In genomic region chr5:172834570-172835245, GRCh38 we compare ENCODE assay signal across 8 cellular contexts. TPM values are rescaled to one million over a fixed set of nuclear protein-coding genes. Genes with fewer than 3 reads are reported as not detected.
DNase-seq lines count a peak whose midpoint lies in the region; ATAC-seq and TF ChIP-seq lines count a peak whose summit lies in the region.

No MANE protein-coding gene starts in this region.

- peaks cover 45% of the 10 kb centered on the region for H3K4me1 Mint-ChIP-seq in CD4-positive, alpha-beta T cell (ENCODE audit: low read depth)
- peaks cover 37% of the 10 kb centered on the region for H3K4me1 Mint-ChIP-seq in activated naive CD8-positive, alpha-beta T cell (ENCODE audit: low read depth)

- no peaks in the 10 kb centered on the region for H3K27me3 Mint-ChIP-seq in CD4-positive, alpha-beta T cell
- H3K27me3 Mint-ChIP-seq in activated naive CD8-positive, alpha-beta T cell, result no peaks in the 10 kb centered on the region

- TF ChIP-seq CTCF in CD4-positive, alpha-beta T cell (IDR thresholded peaks at IDR 0.05), result no peak
- peak in 1 of 9 donors; percentile 5 for TF ChIP-seq CTCF in heart right ventricle (IDR thresholded peaks at IDR 0.05)

- POLR2A ChIA-PET in CD4-positive, alpha-beta T cell (lab: Charles Lee), result interaction anchor here (0.7 to 10.5 kb wide), 3 partner anchors 15 to 70 kb away, joined by 3 to 110 read pairs (median 13); partner anchors contain the start of gene DUSP1

- H3K9me3 ChIP-seq in CD4-positive, alpha-beta T cell (ENCODE audit: control insufficient read depth, low read length), result no peaks in the 10 kb centered on the region
- no peaks in the 10 kb centered on the region for H3K9me3 ChIP-seq in heart right ventricle

- H3K36me3 Mint-ChIP-seq in CD4-positive, alpha-beta T cell (ENCODE audit: low read depth), result peaks cover 5% of the 10 kb centered on the region
- no peaks in the 10 kb centered on the region for H3K36me3 Mint-ChIP-seq in activated naive CD8-positive, alpha-beta T cell

- DNase-seq in CD4-positive, alpha-beta T cell, result no peak
- DNase-seq in heart right ventricle (no peak), retina (peak; percentile 59), NCI-H345 (lab: John Stamatoyannopoulos, UW) (no peak), NCI-H2081 treated with DMSO at 0.1 percent for 48 hours (lab: John Stamatoyannopoulos, UW) (no peak)
- no peak for DNase-seq in activated CD4-positive, CD25-positive, alpha-beta regulatory T cell treated with anti-CD3 and anti-CD28 coated beads, Interleukin-2, amount 50 U/mL, for 72 hours

- peak overlapping the region; percentile 88 for H3K27ac Mint-ChIP-seq in CD4-positive, alpha-beta T cell
- peak overlapping the region; percentile 28 for H3K27ac Mint-ChIP-seq in activated naive CD8-positive, alpha-beta T cell

- ATAC-seq in CD4-positive, alpha-beta T cell (ENCODE audit: poor library complexity), result no peak
- ATAC-seq in HG03095 (IDR thresholded peaks at IDR 0.05; ENCODE audit: unreplicated experiment) (peak; percentile 12), heart right ventricle (peak; percentile 4 to 47 (median 20))

- peak overlapping the region; percentile 78 for H3K27ac ChIP-seq in CD4-positive, alpha-beta T cell (ENCODE audit: low read depth, low read length)
- H3K27ac ChIP-seq in heart right ventricle, result peak overlapping the region; percentile 80 to 91 (median 88)

- H3K4me1 ChIP-seq in heart right ventricle, result peaks cover 3 to 62% (median 31%) of the 10 kb centered on the region in 9 donors

- H3K36me3 ChIP-seq in heart right ventricle, result peaks cover 0 to 15% (median 0%) of the 10 kb centered on the region in 9 donors

- H3K27me3 ChIP-seq in CD4-positive, alpha-beta T cell (ENCODE audit: control insufficient read depth, insufficient read depth, low read length), result no peaks in the 10 kb centered on the region
- no peaks in the 10 kb centered on the region for H3K27me3 ChIP-seq in heart right ventricle

- WGBS in heart right ventricle, 2 donors, result 2% methylated on average over 19 of the region's 19 CpGs

- intact Hi-C loops in CD4-positive, alpha-beta T cell (cut with DNase I, micrococcal nuclease), result loop anchor here (2.0 to 10.0 kb wide), 4 partner anchors 62 to 1450 kb away; partner anchors contain the start of gene NPM1 (in 1 of the 2)
- intact Hi-C loops in heart right ventricle (cut with DNase I), result loop anchor here in 1 of 10 donors (5.0 kb wide), 1 partner anchor 52 kb away; no protein-coding TSS in a partner anchor

- CTCF ChIA-PET in CD4-positive, alpha-beta T cell (lab: Charles Lee), result interaction anchor here (1.2 to 1.8 kb wide), 3 partner anchors 62 to 120 kb away, joined by 3 to 6 read pairs (median 4); no protein-coding TSS in a partner anchor

- H3K9me3 Mint-ChIP-seq in CD4-positive, alpha-beta T cell, result no peaks in the 10 kb centered on the region
- H3K9me3 Mint-ChIP-seq in activated naive CD8-positive, alpha-beta T cell (ENCODE audit: low read depth), result no peaks in the 10 kb centered on the region

- H3K4me3 ChIP-seq in heart right ventricle, result peak overlapping the region; percentile 82 to 98 (median 88)

- peak overlapping the region; percentile 95 for H3K4me3 Mint-ChIP-seq in CD4-positive, alpha-beta T cell
- H3K4me3 Mint-ChIP-seq in activated naive CD8-positive, alpha-beta T cell, result peak overlapping the region; percentile 83

RNA-seq across cellular contexts. Expression of gene ERGIC1, which starts 0.7 kb away (rescaled TPM):
- total RNA-seq in CD4-positive, alpha-beta T cell, result 10 to 100 TPM; 51.0 to 52.4 TPM
- total RNA-seq in heart right ventricle, result 10 to 100 TPM; 60.3 to 91.9 (median 74.2) TPM
- polyA plus RNA-seq in heart right ventricle, result 10 to 100 TPM; 48.0 to 64.9 TPM
